In genomic region chr1:50422946-50423669, GRCh38 we compare ENCODE assay signal across 9 cellular contexts. TPM values are rescaled to one million over a fixed set of nuclear protein-coding genes. Genes with fewer than 3 reads are reported as not detected.
DNase-seq lines count a peak whose midpoint lies in the region; ATAC-seq and TF ChIP-seq lines count a peak whose summit lies in the region.
"Had no signal": no experiment of that assay in that cellular context is flagged by ENCODE, and none has a peak within 500 bp of the region (broad histone marks: within the 10 kb centered on the region; RNA-seq: fewer than 3 reads in every experiment).

DMRTA2 (minus strand) TSS chr1:50423443; CDS start chr1:50421536, 1,907 bp downstream.

- in situ Hi-C loops in SK-MEL-5 (cut with HindIII; ENCODE audit: low pct_unique_long_range_greater_than_20kb, low sequenced_read_pairs): no loop called here

- H3K27me3 Mint-ChIP-seq in CD8-positive, alpha-beta memory T cell: peaks cover 71 to 77% of the 10 kb centered on the region in 2 donors

- no peak for TF ChIP-seq CTCF in foreskin fibroblast (IDR thresholded peaks at IDR 0.05; ENCODE audit: low read depth, low read length)
- no peak for TF ChIP-seq CTCF in parathyroid adenoma (IDR thresholded peaks at IDR 0.05)

- no peaks in the 10 kb centered on the region for H3K9me3 ChIP-seq in CD8-positive, alpha-beta memory T cell (ENCODE audit: low read length)
- H3K9me3 ChIP-seq in parathyroid adenoma (ENCODE audit: control insufficient read depth, low read length): no peaks in the 10 kb centered on the region

- H3K79me2 ChIP-seq in parathyroid adenoma: no peaks in the 10 kb centered on the region

- H3K27ac ChIP-seq in CD8-positive, alpha-beta memory T cell (ENCODE audit: low read depth, low read length): no peak within 1 kb of the TSS
- H3K27ac ChIP-seq in parathyroid adenoma: no peak within 1 kb of the TSS

- H3K27me3 ChIP-seq in CD8-positive, alpha-beta memory T cell (ENCODE audit: insufficient read depth, low read length, poor library complexity, severe bottlenecking): peaks cover 55% of the 10 kb centered on the region
- H3K27me3 ChIP-seq in parathyroid adenoma (ENCODE audit: control insufficient read depth, insufficient read depth, low read length): peaks cover 61% of the 10 kb centered on the region

- peak; percentile 38 for ATAC-seq in HG02852 (IDR thresholded peaks at IDR 0.05; ENCODE audit: unreplicated experiment)
- no peak for ATAC-seq in GM18511 (IDR thresholded peaks at IDR 0.05; ENCODE audit: unreplicated experiment)
- ATAC-seq in activated CD4-positive, CD25-positive, alpha-beta regulatory T cell treated with anti-CD3 and anti-CD28 coated beads, Interleukin-2, amount 50 U/mL, for 24 hours: no peak
- ATAC-seq in GM19463 (IDR thresholded peaks at IDR 0.05; ENCODE audit: unreplicated experiment): no peak
- ATAC-seq: HCT116 had no signal

- peak within 1 kb of the TSS; percentile 15 for H3K4me2 ChIP-seq in parathyroid adenoma (ENCODE audit: low read length)

- peak within 1 kb of the TSS; percentile 87 to 98 (median 91) for H3K4me3 Mint-ChIP-seq in CD8-positive, alpha-beta memory T cell

- POLR2A ChIA-PET in CD8-positive, alpha-beta memory T cell (lab: Charles Lee): no interaction called here

- H3K36me3 Mint-ChIP-seq in CD8-positive, alpha-beta memory T cell: peaks cover 0 to 2% (median 0%) of the 10 kb centered on the region in 3 donors

- H3K4me1 Mint-ChIP-seq in CD8-positive, alpha-beta memory T cell: peaks cover 52 to 71% (median 56%) of the 10 kb centered on the region in 3 donors

- H3K9ac ChIP-seq in parathyroid adenoma: no peak within 1 kb of the TSS

- H3K9me3 Mint-ChIP-seq in CD8-positive, alpha-beta memory T cell: peaks cover 0 to 2% (median 0%) of the 10 kb centered on the region in 5 donors

- CTCF ChIA-PET in CD8-positive, alpha-beta memory T cell (lab: Charles Lee): no interaction called here

- no peaks in the 10 kb centered on the region for H3K36me3 ChIP-seq in CD8-positive, alpha-beta memory T cell (ENCODE audit: insufficient read depth, low read length)
- H3K36me3 ChIP-seq in parathyroid adenoma (ENCODE audit: control insufficient read depth, insufficient read depth, low read length): no peaks in the 10 kb centered on the region

- no peak for DNase-seq in CD8-positive, alpha-beta memory T cell
- DNase-seq in SK-MEL-5 (ENCODE audit: low read depth, low spot score) (peak; percentile 32), foreskin fibroblast (peak in 1 of 2 donors; percentile 23)

- H3K27ac Mint-ChIP-seq in CD8-positive, alpha-beta memory T cell: peak within 1 kb of the TSS in 5 of 8 donors; percentile 9 to 58 (median 47)

- H3K4me1 ChIP-seq in CD8-positive, alpha-beta memory T cell (ENCODE audit: insufficient read depth, low read length): no peaks in the 10 kb centered on the region
- H3K4me1 ChIP-seq in parathyroid adenoma: no peaks in the 10 kb centered on the region

- peak within 1 kb of the TSS; percentile 54 for H3K4me3 ChIP-seq in CD8-positive, alpha-beta memory T cell (ENCODE audit: low read length)
- peak within 1 kb of the TSS; percentile 18 to 44 for H3K4me3 ChIP-seq in foreskin fibroblast (ENCODE audit: low read depth in 1 of 2, low read length in 2 of 2)
- H3K4me3 ChIP-seq in parathyroid adenoma (ENCODE audit: low read depth, low read length): no peak within 1 kb of the TSS

- no peak within 1 kb of the TSS for H2AFZ ChIP-seq in parathyroid adenoma

RNA-seq across cellular contexts. Expression of gene DMRTA2, which starts in this region (rescaled TPM):
- not detected for total RNA-seq in CD8-positive, alpha-beta memory T cell
- not detected for polyA plus RNA-seq in CD8-positive, alpha-beta memory T cell
- total RNA-seq in SK-MEL-5 (2014; rRNA removed; shearing (Covaris generic)): 0.21 TPM in 1 of 2 replicates, not detected in the other
- polyA plus RNA-seq in SK-MEL-5 (2015; cell fraction: cytosol; rRNA removed): 0.10 TPM in 2 replicates
- polyA plus RNA-seq in SK-MEL-5 (2015; cell fraction: nucleus; rRNA removed): 0.35 TPM in 1 of 2 replicates, not detected in the other

Comparison
In these comparisons a context has a peak if more than half of its experiments do, and no peak if none do; other contexts are left out.
1. Peak in DNase-seq in SK-MEL-5; RNA of the gene not detected or under 1 TPM.